Comparison of ENCODE assay signal across 20 cellular contexts in genomic region chr11:61650781-61651571, GRCh38. TPM values are rescaled to one million over a fixed set of nuclear protein-coding genes. Genes with fewer than 3 reads are reported as not detected.
DNase-seq lines count a peak whose midpoint lies in the region; ATAC-seq, FAIRE-seq and TF ChIP-seq lines count a peak whose summit lies in the region.
"Had no signal": no experiment of that assay in that cellular context is flagged by ENCODE, and none has a peak within 500 bp of the region (broad histone marks: within the 10 kb centered on the region; RNA-seq: fewer than 3 reads in every experiment).

No MANE protein-coding gene starts in this region.

- CTCF ChIA-PET in HepG2 (lab: Yijun Ruan, JAX; ENCODE audit: low intra/inter-chr PET ratio, low total read pairs) = no interaction called here

- H3K9me3 ChIP-seq in HepG2 (ENCODE audit: low read length) (no peaks in the 10 kb centered on the region), right lobe of liver (no peaks in the 10 kb centered on the region), T-helper 17 cell (ENCODE audit: control insufficient read depth, low read length, poor library complexity, severe bottlenecking) (no peaks in the 10 kb centered on the region), mucosa of rectum (ENCODE audit: control insufficient read depth in 2 of 2, low read length in 2 of 2) (no peaks in the 10 kb centered on the region)
- H3K9me3 ChIP-seq: gastroesophageal sphincter, lower lobe of right lung had no signal

- BruUV-seq in HepG2 (replicated peaks; lab: Mats Ljungman, UMichigan) = no TSS peak

- H3K27me3 ChIP-seq in HepG2 (ENCODE audit: control insufficient read depth in 1 of 2, insufficient read depth in 2 of 2, low read length in 2 of 2) (peaks cover 0 to 5% of the 10 kb centered on the region in 2 experiments; a peak in 1 of 5 replicates), right lobe of liver (no peaks in the 10 kb centered on the region), mucosa of rectum (ENCODE audit: control insufficient read depth in 2 of 2, insufficient read depth in 2 of 2, low read length in 2 of 2) (no peaks in the 10 kb centered on the region)

- TF ChIP-seq RAD21 in HepG2 (CRISPR knock-in tag; IDR thresholded peaks at IDR 0.05) = no peak

- DNase-seq in HepG2 (ENCODE audit: low spot score) (no peak), right lobe of liver (no peak), T-helper 17 cell (no peak), globus pallidus (ENCODE audit: low spot score) (no peak), DMS153 (lab: John Stamatoyannopoulos, UW) (no peak), NCI-H2081 treated with DMSO at 0.1 percent for 48 hours (lab: John Stamatoyannopoulos, UW) (no peak)
- no peak for DNase-seq in stimulated activated CD4-positive, alpha-beta T cell treated with anti-CD3 and anti-CD28 coated beads, Interleukin-2, amount 100 ng/mL, for 48 hours
- DNase-seq: activated CD4-positive, alpha-beta T cell treated with anti-CD3 and anti-CD28 coated beads for 36 hours; activated naive CD4-positive, alpha-beta T cell; cortex of kidney; GF-D8; lower lobe of right lung; naive thymus-derived CD8-positive, alpha-beta T cell; NCI-H2081; retina; SIG-M5 had no signal

- H3K4me3 ChIP-seq in HepG2 (replicated peaks in 1 of 3; ENCODE audit: insufficient read depth in 1 of 3, low read depth in 2 of 3, low read length in 3 of 3) (no peak overlapping the region), right lobe of liver (no peak overlapping the region), mucosa of rectum (ENCODE audit: low read length in 2 of 2) (no peak overlapping the region)
- H3K4me3 ChIP-seq: gastroesophageal sphincter, lower lobe of right lung had no signal

- peaks cover 25% of the 10 kb centered on the region for H3K27me3 Mint-ChIP-seq in T-helper 17 cell

- peaks cover 22% of the 10 kb centered on the region for H3K4me1 ChIP-seq in HepG2 (ENCODE audit: insufficient read depth, low read length)
- H3K4me1 ChIP-seq in right lobe of liver = no peaks in the 10 kb centered on the region
- peaks cover 27 to 43% of the 10 kb centered on the region in 2 donors for H3K4me1 ChIP-seq in mucosa of rectum (ENCODE audit: control insufficient read depth in 2 of 2, insufficient read depth in 2 of 2, low read length in 2 of 2)
- H3K4me1 ChIP-seq: gastroesophageal sphincter had no signal

- no peak for FAIRE-seq in HepG2 (lab: Jason Lieb, UNC)

- H3K27ac ChIP-seq in HepG2 (ENCODE audit: extremely low read length, insufficient read depth, low read length) = no peak overlapping the region
- no peak overlapping the region for H3K27ac ChIP-seq in right lobe of liver
- H3K27ac ChIP-seq in mucosa of rectum (ENCODE audit: low read depth in 2 of 2, low read length in 2 of 2) = peak overlapping the region; percentile 90
- H3K27ac ChIP-seq: epithelial cell of prostate, gastroesophageal sphincter, lower lobe of right lung had no signal

- H3K9ac ChIP-seq in HepG2 (ENCODE audit: insufficient read depth, low read depth, low read length) (no peak overlapping the region), mucosa of rectum (ENCODE audit: low read depth in 1 of 2, low read length in 2 of 2) (peak overlapping the region in 1 of 2 donors; percentile 43)

- WGBS in HepG2 (ENCODE audit: low lambda C conversion rate) = 75% methylated on average over 14 of the region's 17 CpGs
- 91% methylated on average over 8 of the region's 17 CpGs for WGBS in right lobe of liver (ENCODE audit: insufficient coverage, low coverage, low lambda C conversion rate, missing lambda C conversion rate)

- in situ Hi-C loops in HepG2 (cut with HindIII; ENCODE audit: extremely low pct_ligation_motif_present, low pct_unique_long_range_greater_than_20kb) = no loop called here

- TF ChIP-seq CTCF in HepG2 (CRISPR knock-in tag; IDR thresholded peaks at IDR 0.05) = no peak
- TF ChIP-seq CTCF in right lobe of liver (IDR thresholded peaks at IDR 0.05) = no peak

- H3K36me3 ChIP-seq in HepG2 (replicated peaks in 1 of 2; ENCODE audit: control insufficient read depth in 1 of 2, insufficient read depth in 2 of 2, low read length in 2 of 2) (no peaks in the 10 kb centered on the region), right lobe of liver (no peaks in the 10 kb centered on the region), mucosa of rectum (ENCODE audit: control insufficient read depth in 2 of 2, insufficient read depth in 2 of 2, low read length in 2 of 2) (no peaks in the 10 kb centered on the region)
- H3K36me3 ChIP-seq: gastroesophageal sphincter, lower lobe of right lung had no signal

- POLR2A ChIA-PET in HepG2 (lab: Yijun Ruan, JAX) = no interaction called here

- no peak overlapping the region for H2AFZ ChIP-seq in HepG2 (ENCODE audit: low read length)

- no peak for TF ChIP-seq POLR2A in HepG2 (IDR thresholded peaks at IDR 0.05; ENCODE audit: insufficient read depth in 1 of 2, low read depth in 2 of 2, low read length in 2 of 2)
- no peak for TF ChIP-seq POLR2A in right lobe of liver (IDR thresholded peaks at IDR 0.05)

- intact Hi-C loops in HepG2 (cut with micrococcal nuclease; ENCODE audit: unreplicated experiment) (no loop called here), right lobe of liver (cut with DNase I) (no loop called here)

- no peak for ATAC-seq in HepG2
- ATAC-seq in right lobe of liver = no peak
- ATAC-seq in T-helper 17 cell = no peak
- ATAC-seq: activated CD4-positive, alpha-beta T cell treated with anti-CD3 and anti-CD28 coated beads for 36 hours; gastroesophageal sphincter; lower lobe of right lung; naive thymus-derived CD8-positive, alpha-beta T cell had no signal

- H3K79me2 ChIP-seq in HepG2 (ENCODE audit: insufficient read depth, low read length) = no peaks in the 10 kb centered on the region

- no peaks in the 10 kb centered on the region for H3K4me1 Mint-ChIP-seq in T-helper 17 cell
- H3K4me1 Mint-ChIP-seq: activated CD4-positive, alpha-beta T cell treated with anti-CD3 and anti-CD28 coated beads for 36 hours; naive thymus-derived CD8-positive, alpha-beta T cell had no signal

- no peak overlapping the region for H3K4me3 Mint-ChIP-seq in T-helper 17 cell
- H3K4me3 Mint-ChIP-seq: activated CD4-positive, alpha-beta T cell treated with anti-CD3 and anti-CD28 coated beads for 36 hours; naive thymus-derived CD8-positive, alpha-beta T cell; T-helper 2 cell treated with Interferon-gamma antibody and Interleukin-4, amounts not matched to agents 5 μg/mL and 100 μg/mL, for 36 hours had no signal

- peak overlapping the region; percentile 9 for H3K27ac Mint-ChIP-seq in T-helper 17 cell
- H3K27ac Mint-ChIP-seq: activated CD4-positive, alpha-beta T cell treated with anti-CD3 and anti-CD28 coated beads for 36 hours; naive thymus-derived CD8-positive, alpha-beta T cell; T-helper 2 cell treated with Interferon-gamma antibody and Interleukin-4, amounts not matched to agents 5 μg/mL and 100 μg/mL, for 36 hours had no signal

- TF ChIP-seq EP300 in HepG2 (IDR thresholded peaks at IDR 0.05; ENCODE audit: low read depth in 2 of 2, low read length in 2 of 2) (no peak), HepG2 (CRISPR knock-in tag; IDR thresholded peaks at IDR 0.05; ENCODE audit: borderline replicate concordance) (no peak)

- H4K20me1 ChIP-seq in HepG2 (ENCODE audit: insufficient read depth, low read length) = no peaks in the 10 kb centered on the region

- H3K4me2 ChIP-seq in HepG2 (ENCODE audit: low read depth, low read length) = no peak overlapping the region

- H3K36me3 Mint-ChIP-seq in T-helper 17 cell (ENCODE audit: low read depth) = no peaks in the 10 kb centered on the region
- H3K36me3 Mint-ChIP-seq: naive thymus-derived CD8-positive, alpha-beta T cell had no signal

TF ChIP-seq in HepG2, 621 proteins besides CTCF, POLR2A, EP300 and RAD21 (continues in another document):
- no peak for TF ChIP-seq NCOA2 (CRISPR knock-in tag; IDR thresholded peaks at IDR 0.05)
- TF ChIP-seq MAFG (CRISPR knock-in tag; IDR thresholded peaks at IDR 0.05) = peak; percentile 92
- no peak for TF ChIP-seq ARID3A (IDR thresholded peaks at IDR 0.05; ENCODE audit: low read depth, low read length)
- no peak for TF ChIP-seq ZMYM2 (CRISPR knock-in tag; IDR thresholded peaks at IDR 0.05)

RNA-seq across cellular contexts. Expression of gene DAGLA, which starts 29.2 kb away (rescaled TPM):
- total RNA-seq in HepG2 (2016; rRNA removed; fragmentation: Illumina TruSeq; extraction: Trizol) (2.3 and 3.9 TPM in 2 replicates), right lobe of liver (1 to 10 TPM in 2 of 6 experiments, under 1 TPM in 4; 0.33 to 5.5 (median 0.79) TPM), T-helper 17 cell (1 to 10 TPM; 1.3 to 2.1 TPM)
- 0.61 and 0.88 TPM in 2 replicates for total RNA-seq in HepG2 (2016; cell fraction: cytosol; rRNA removed; fragmentation: Illumina TruSeq; extraction: Trizol; ENCODE audit: low read depth)
- 2.1 and 3.9 TPM in 2 replicates for total RNA-seq in HepG2 (2016; cell fraction: insoluble cytoplasmic fraction; rRNA removed; fragmentation: Illumina TruSeq; extraction: Trizol)
- total RNA-seq in HepG2 (2016; cell fraction: membrane; rRNA removed; fragmentation: Illumina TruSeq; extraction: Trizol) = 2.2 and 2.4 TPM in 2 replicates
- 4.9 and 6.5 TPM in 2 replicates for total RNA-seq in HepG2 (2016; cell fraction: nucleus; rRNA removed; fragmentation: Illumina TruSeq; extraction: Trizol)
- polyA plus RNA-seq in HepG2 (2011; rRNA removed) = 2.6 and 3.3 TPM in 2 replicates
- polyA plus RNA-seq in HepG2 (2011; cell fraction: cytosol; rRNA removed) = 1.5 and 2.1 TPM in 2 replicates
- 12.4 and 14.2 TPM in 2 replicates for polyA plus RNA-seq in HepG2 (2011; cell fraction: nucleus; rRNA removed)
- 2.6 and 5.3 TPM in 2 replicates for polyA plus RNA-seq in HepG2 (2012)
- polyA plus RNA-seq in HepG2 (2016; cell fraction: cytosol; fragmentation: Illumina TruSeq; extraction: Trizol; ENCODE audit: low read depth) = 0.45 and 0.67 TPM in 2 replicates
- polyA plus RNA-seq in HepG2 (2016; cell fraction: insoluble cytoplasmic fraction; fragmentation: Illumina TruSeq; extraction: Trizol; ENCODE audit: low read depth) = 2.5 and 3.0 TPM in 2 replicates
- polyA plus RNA-seq in HepG2 (2016; cell fraction: membrane; fragmentation: Illumina TruSeq; extraction: Trizol; ENCODE audit: low read depth) = 1.5 and 1.9 TPM in 2 replicates
- polyA plus RNA-seq in HepG2 (2016; cell fraction: nucleus; fragmentation: Illumina TruSeq; extraction: Trizol; ENCODE audit: insufficient read depth, low read depth) = 14.4 and 14.8 TPM in 2 replicates
- polyA minus RNA-seq in HepG2 (2011; rRNA and poly(A)+ RNA removed; ENCODE audit: low replicate concordance) = 2.0 and 8.0 TPM in 2 replicates
- 2.2 and 3.0 TPM in 2 replicates for polyA minus RNA-seq in HepG2 (2011; cell fraction: cytosol; rRNA and poly(A)+ RNA removed)
- 4.6 TPM in 2 replicates for polyA minus RNA-seq in HepG2 (2011; cell fraction: nucleus; rRNA and poly(A)+ RNA removed)
- polyA plus RNA-seq: naive thymus-derived CD8-positive, alpha-beta T cell had no signal

Comparison
In these comparisons a context has a peak if more than half of its experiments do, and no peak if none do; other contexts are left out.
1. H3K27ac ChIP-seq: peak in mucosa of rectum (2 of 2); none in HepG2 (single experiment) and right lobe of liver (0 of 3).